In genomic region chr6:108721308-108721707, GRCh38 we compare ENCODE assay signal across 24 cellular contexts.
DNase-seq lines count a peak whose midpoint lies in the region; ATAC-seq, FAIRE-seq and TF ChIP-seq lines count a peak whose summit lies in the region.
"Had no signal": no experiment of that assay in that cellular context is flagged by ENCODE, and none has a peak within 500 bp of the region (broad histone marks: within the 10 kb centered on the region; RNA-seq: fewer than 3 reads in every experiment).

No MANE protein-coding gene starts in this region.

- no peak for TF ChIP-seq CTCF in Calu3 (IDR thresholded peaks at IDR 0.05; ENCODE audit: unreplicated experiment)
- TF ChIP-seq CTCF in astrocyte (IDR thresholded peaks at IDR 0.05; ENCODE audit: insufficient read depth, low read depth, low read length), result no peak
- TF ChIP-seq CTCF in HepG2 (CRISPR knock-in tag; IDR thresholded peaks at IDR 0.05), result no peak

- H4K20me1 ChIP-seq in astrocyte (ENCODE audit: insufficient read depth, low read length), result no peaks in the 10 kb centered on the region
- H4K20me1 ChIP-seq in HepG2 (ENCODE audit: insufficient read depth, low read length), result no peaks in the 10 kb centered on the region

- H3K9ac ChIP-seq in HUES48 (ENCODE audit: low read depth, low read length) (no peak overlapping the region), astrocyte (ENCODE audit: low read length) (no peak overlapping the region), HepG2 (ENCODE audit: insufficient read depth, low read depth, low read length) (0 out of 2 replicates have a peak overlapping the region, but pooled peaks have one; percentile 19)

- DNase-seq in Calu3 (no peak), astrocyte (ENCODE audit: low read depth) (no peak), HepG2 (ENCODE audit: low spot score) (peak; percentile 71), pons (ENCODE audit: low spot score) (no peak), globus pallidus (ENCODE audit: low spot score) (no peak), GM12891 (ENCODE audit: insufficient read length, low spot score) (no peak)
- DNase-seq: Caco-2; CD4-positive, alpha-beta T cell; DMS153; EL; H7; KBM-7; MV-4-11; NCI-H1417; NCI-H187; NCI-H2227 treated with DMSO at 0.1 percent for 48 hours; NCI-H510A treated with DMSO at 0.1 percent for 48 hours; NCI-H774; RPMI8226 had no signal

- no peaks in the 10 kb centered on the region for H3K36me3 ChIP-seq in HUES48 (ENCODE audit: control insufficient read depth, insufficient read depth, low read length)
- H3K36me3 ChIP-seq in astrocyte (ENCODE audit: insufficient read depth, low read length), result no peaks in the 10 kb centered on the region
- H3K36me3 ChIP-seq in HepG2 (replicated peaks in 1 of 2; ENCODE audit: control insufficient read depth in 1 of 2, insufficient read depth in 2 of 2, low read length in 2 of 2), result no peaks in the 10 kb centered on the region

- H3K9me3 ChIP-seq in HUES48 (ENCODE audit: control insufficient read depth, insufficient read depth, low read length) (peaks cover 9% of the 10 kb centered on the region; the same call in 1 of the 2 replicates), astrocyte (ENCODE audit: insufficient read depth, low read depth, low read length) (no peaks in the 10 kb centered on the region), HepG2 (ENCODE audit: low read length) (peaks cover 14% of the 10 kb centered on the region)

- WGBS in HepG2 (ENCODE audit: low lambda C conversion rate), result 4% methylated on average over 6 of the region's 6 CpGs

- peak; percentile 29 for ATAC-seq in HepG2
- no peak for ATAC-seq in HG02885 (IDR thresholded peaks at IDR 0.05; ENCODE audit: poor library complexity, unreplicated experiment)
- ATAC-seq: GM12878 had no signal

- peak overlapping the region; percentile 2 for H3K27ac Mint-ChIP-seq in Calu3 (ENCODE audit: unreplicated experiment)
- H3K27ac Mint-ChIP-seq in astrocyte (ENCODE audit: unreplicated experiment), result no peak overlapping the region
- H3K27ac Mint-ChIP-seq: CD4-positive, alpha-beta T cell had no signal

- H3K4me3 ChIP-seq in HUES48 (ENCODE audit: low read depth, low read length) (no peak overlapping the region), astrocyte (ENCODE audit: insufficient read depth, low read depth, low read length) (no peak overlapping the region), HepG2 (replicated peaks in 1 of 3; ENCODE audit: insufficient read depth in 1 of 3, low read depth in 2 of 3, low read length in 3 of 3) (no peak overlapping the region)
- H3K4me3 ChIP-seq: GM12878 had no signal

- H3K4me1 Mint-ChIP-seq in Calu3 (ENCODE audit: low read depth, unreplicated experiment) (peaks cover 13% of the 10 kb centered on the region), astrocyte (ENCODE audit: low read depth, unreplicated experiment) (peaks cover 4% of the 10 kb centered on the region)

- peak overlapping the region; percentile 59 for H3K27ac ChIP-seq in HUES48 (ENCODE audit: low read depth, low read length)
- H3K27ac ChIP-seq in astrocyte (ENCODE audit: low read depth, low read length), result no peak overlapping the region
- H3K27ac ChIP-seq in HepG2 (ENCODE audit: extremely low read length, insufficient read depth, low read length), result peak overlapping the region; percentile 69

- CTCF ChIA-PET in Calu3 (lab: Charles Lee), result interaction anchor here (0.8 to 0.9 kb wide), 2 partner anchors 14 to 163 kb away, joined by 3 read pairs; no protein-coding TSS in a partner anchor
- CTCF ChIA-PET in HepG2 (lab: Yijun Ruan, JAX; ENCODE audit: low intra/inter-chr PET ratio, low total read pairs), result no interaction called here

- H3K79me2 ChIP-seq in astrocyte (ENCODE audit: insufficient read depth, low read length), result no peaks in the 10 kb centered on the region
- H3K79me2 ChIP-seq in HepG2 (ENCODE audit: insufficient read depth, low read length), result no peaks in the 10 kb centered on the region

- H3K27me3 ChIP-seq in HUES48 (ENCODE audit: control insufficient read depth, insufficient read depth, low read length), result no peaks in the 10 kb centered on the region
- no peaks in the 10 kb centered on the region for H3K27me3 ChIP-seq in astrocyte (ENCODE audit: insufficient read depth, low read length)
- peaks cover 0 to 2% of the 10 kb centered on the region in 2 experiments; a peak in 1 of 5 replicates for H3K27me3 ChIP-seq in HepG2 (ENCODE audit: control insufficient read depth in 1 of 2, insufficient read depth in 2 of 2, low read length in 2 of 2)

- no peaks in the 10 kb centered on the region for H3K9me3 Mint-ChIP-seq in Calu3 (ENCODE audit: low read depth, unreplicated experiment)
- no peaks in the 10 kb centered on the region for H3K9me3 Mint-ChIP-seq in astrocyte (ENCODE audit: unreplicated experiment)

- H2AFZ ChIP-seq in astrocyte (ENCODE audit: low read depth, low read length), result no peak overlapping the region
- H2AFZ ChIP-seq in HepG2 (ENCODE audit: low read length), result no peak overlapping the region

- H3K4me3 Mint-ChIP-seq in Calu3 (ENCODE audit: low read depth, unreplicated experiment) (peak overlapping the region; percentile 9), astrocyte (ENCODE audit: unreplicated experiment) (no peak overlapping the region)
- H3K4me3 Mint-ChIP-seq: CD4-positive, alpha-beta T cell had no signal

- TF ChIP-seq EP300 in HepG2 (IDR thresholded peaks at IDR 0.05; ENCODE audit: low read depth in 2 of 2, low read length in 2 of 2) (peak in 1 of 2 experiments; percentile 63; a peak in 1 of 4 replicates), HepG2 (CRISPR knock-in tag; IDR thresholded peaks at IDR 0.05; ENCODE audit: borderline replicate concordance) (no peak)

- FAIRE-seq in astrocyte (lab: Jason Lieb, UNC), result no peak
- peak; percentile 54 for FAIRE-seq in HepG2 (lab: Jason Lieb, UNC)
- no peak for FAIRE-seq in GM12891 (lab: Jason Lieb, UNC)
- FAIRE-seq: A204.1, GM12878, GM18507 had no signal

- in situ Hi-C loops in HepG2 (cut with HindIII; ENCODE audit: extremely low pct_ligation_motif_present, low pct_unique_long_range_greater_than_20kb), result no loop called here

- H3K4me1 ChIP-seq in HUES48 (ENCODE audit: control insufficient read depth, insufficient read depth, low read length) (peaks cover 11% of the 10 kb centered on the region; the same call in 1 of the 2 replicates), astrocyte (ENCODE audit: insufficient read depth, low read length) (no peaks in the 10 kb centered on the region), HepG2 (ENCODE audit: insufficient read depth, low read length) (peaks cover 53% of the 10 kb centered on the region)
- H3K4me1 ChIP-seq: Caco-2 had no signal

- TF ChIP-seq POLR2A in HepG2 (IDR thresholded peaks at IDR 0.05; ENCODE audit: insufficient read depth in 1 of 2, low read depth in 2 of 2, low read length in 2 of 2) (no peak), GM12891 (IDR thresholded peaks at IDR 0.05; ENCODE audit: low read depth, low read length) (no peak)

- H3K4me2 ChIP-seq in astrocyte (ENCODE audit: low read length) (peak overlapping the region; percentile 47), HepG2 (ENCODE audit: low read depth, low read length) (peak overlapping the region; percentile 68)

- POLR2A ChIA-PET in HepG2 (lab: Yijun Ruan, JAX), result interaction anchor here (1.6 kb wide), 1 partner anchor 30 kb away, joined by 3 read pairs; no protein-coding TSS in a partner anchor

- H3K27me3 Mint-ChIP-seq in Calu3 (ENCODE audit: unreplicated experiment), result no peaks in the 10 kb centered on the region
- H3K27me3 Mint-ChIP-seq in astrocyte (ENCODE audit: low read depth, unreplicated experiment), result peaks cover 4% of the 10 kb centered on the region

- no peak for TF ChIP-seq RAD21 in HepG2 (CRISPR knock-in tag; IDR thresholded peaks at IDR 0.05)

- BruUV-seq in Calu3 (replicated peaks; lab: Mats Ljungman, UMichigan) (no TSS peak), HepG2 (replicated peaks; lab: Mats Ljungman, UMichigan) (no TSS peak)

- intact Hi-C loops in Calu3 (cut with micrococcal nuclease; ENCODE audit: unreplicated experiment) (no loop called here), HepG2 (cut with micrococcal nuclease; ENCODE audit: unreplicated experiment) (no loop called here)

- no peaks in the 10 kb centered on the region for H3K36me3 Mint-ChIP-seq in Calu3 (ENCODE audit: insufficient read depth, unreplicated experiment)
- no peaks in the 10 kb centered on the region for H3K36me3 Mint-ChIP-seq in astrocyte (ENCODE audit: low read depth, unreplicated experiment)

TF ChIP-seq in HepG2, 621 proteins besides CTCF, POLR2A, EP300 and RAD21 (continues in another document):
- TF ChIP-seq SKIL (CRISPR knock-in tag; IDR thresholded peaks at IDR 0.05; ENCODE audit: borderline replicate concordance), result 0 out of 2 replicates have a peak, but pooled peaks have one; percentile 5

TF ChIP-seq in GM12891, 5 proteins besides CTCF, POLR2A, EP300 and RAD21:
- TF ChIP-seq POLR2AphosphoS5 (IDR thresholded peaks at IDR 0.05; ENCODE audit: low read depth, low read length), result no peak
- TF ChIP-seq SPI1 (IDR thresholded peaks at IDR 0.05; ENCODE audit: low read depth, low read length), result no peak
- TF ChIP-seq PAX5 (IDR thresholded peaks at IDR 0.05; ENCODE audit: insufficient read depth, low read length, severe bottlenecking), result no peak
- no peak for TF ChIP-seq TAF1 (IDR thresholded peaks at IDR 0.05; ENCODE audit: low read depth, low read length)
- no peak for TF ChIP-seq POU2F2 (IDR thresholded peaks at IDR 0.05; ENCODE audit: low read depth, low read length)
